ENCODE assay signal across 20 cellular contexts in the genomic region with DNA sequence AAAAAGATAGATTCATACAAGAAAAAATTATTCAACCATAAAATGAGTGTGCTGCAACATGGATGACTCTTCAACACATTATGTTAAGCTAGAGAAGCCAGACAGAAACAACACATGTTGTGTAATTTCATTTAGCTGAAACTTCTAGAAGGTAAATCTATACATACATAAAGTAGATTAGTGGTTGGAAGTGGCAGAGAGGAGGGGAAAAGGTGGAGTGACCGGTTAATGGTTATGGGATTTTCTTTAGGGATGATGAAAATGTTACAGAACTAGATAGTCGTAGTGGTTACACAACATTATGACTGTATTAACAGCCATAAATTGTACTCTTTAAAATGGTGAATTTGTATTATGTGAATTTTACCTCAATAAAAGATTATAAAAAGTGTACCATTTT.
"Had no signal": no experiment of that assay in that cellular context is flagged by ENCODE, and none has a peak within 500 bp of the region (broad histone marks: within the 10 kb centered on the region; RNA-seq: fewer than 3 reads in every experiment).

No MANE protein-coding gene starts in this region.

- H3K9me3 ChIP-seq: colonic mucosa, esophagus squamous epithelium, gastrocnemius medialis, left lung, lower lobe of right lung had no signal

- H3K27me3 ChIP-seq: colonic mucosa, esophagus squamous epithelium, gastrocnemius medialis, heart right ventricle, left lung had no signal

- H3K36me3 ChIP-seq: colonic mucosa, esophagus squamous epithelium, gastrocnemius medialis, heart right ventricle, left lung, lower lobe of right lung had no signal

- H3K4me3 ChIP-seq: colonic mucosa, esophagus squamous epithelium, gastrocnemius medialis, heart right ventricle, left lung, lower lobe of right lung had no signal

- H3K4me1 ChIP-seq: colonic mucosa, esophagus squamous epithelium, gastrocnemius medialis, heart right ventricle, left lung, lower lobe of right lung had no signal

- ATAC-seq: effector memory CD8-positive, alpha-beta T cell; gastrocnemius medialis; heart right ventricle; left cardiac atrium; left lung; left ventricle myocardium superior; lower lobe of right lung; naive thymus-derived CD4-positive, alpha-beta T cell had no signal

- FAIRE-seq: endometrium, islet of Langerhans had no signal

- DNase-seq: colonic mucosa; cortex of kidney; effector CD8-positive, alpha-beta T cell; effector memory CD8-positive, alpha-beta T cell; endodermal cell; esophagus squamous epithelium; foreskin melanocyte; gastrocnemius medialis; glutamatergic neuron; head of caudate nucleus; heart right ventricle; hippocampal formation; left cardiac atrium; left lung; left ventricle myocardium superior; lower lobe of right lung; mesenchymal stem cell; naive thymus-derived CD4-positive, alpha-beta T cell had no signal
